Comparison of ENCODE assay signal across 21 cellular contexts in the genomic region with DNA sequence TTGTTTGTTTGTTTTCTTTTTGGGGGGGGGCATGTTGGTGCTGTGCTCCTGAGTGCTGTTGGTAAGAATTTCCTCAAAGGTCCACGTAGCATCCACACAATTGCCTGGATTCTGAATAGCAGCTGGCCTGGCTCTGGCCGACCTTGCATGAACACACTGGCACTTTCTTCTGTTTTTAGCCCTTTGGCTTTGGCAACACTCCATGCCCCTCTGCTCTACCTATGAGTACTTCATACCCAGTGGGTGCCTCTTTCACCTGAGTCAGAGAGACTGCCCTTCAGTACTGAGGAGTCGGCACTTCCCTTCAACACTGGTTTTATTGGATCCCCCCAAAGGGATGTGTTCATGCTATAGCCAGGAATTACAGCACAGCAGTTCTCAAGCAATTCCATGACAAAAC. TPM values are rescaled to one million over a fixed set of nuclear protein-coding genes. Genes with fewer than 3 reads are reported as not detected.
DNase-seq lines count a peak whose midpoint lies in the region; ATAC-seq and TF ChIP-seq lines count a peak whose summit lies in the region.
"Had no signal": no experiment of that assay in that cellular context is flagged by ENCODE, and none has a peak within 500 bp of the region (broad histone marks: within the 10 kb centered on the region; RNA-seq: fewer than 3 reads in every experiment).

No MANE protein-coding gene starts in this region.

- peaks cover 3% of the 10 kb centered on the region for H3K27me3 Mint-ChIP-seq in GM23338 (ENCODE audit: insufficient read depth, low read depth, poor library complexity)

- H3K79me2 ChIP-seq in GM23338 (replicated peaks; ENCODE audit: insufficient read depth) (no peaks in the 10 kb centered on the region), trophoblast cell (ENCODE audit: control insufficient read depth, insufficient read depth, low read length, poor library complexity) (no peaks in the 10 kb centered on the region), PC-9 (ENCODE audit: low read depth) (no peaks in the 10 kb centered on the region)

- H3K36me3 Mint-ChIP-seq in GM23338 (ENCODE audit: low read depth): no peaks in the 10 kb centered on the region
- H3K36me3 Mint-ChIP-seq: CD14-positive monocyte; CD4-positive, alpha-beta memory T cell; CD4-positive, CD25-positive, alpha-beta regulatory T cell had no signal

- no peak overlapping the region for H4K12ac ChIP-seq in trophoblast cell (ENCODE audit: low read depth, low read length)

- H2AK9ac ChIP-seq in IMR-90 (replicated peaks; ENCODE audit: low read depth, low read length, poor library complexity): no peak overlapping the region

- TF ChIP-seq CTCF in GM23338 (conservative IDR thresholded peaks at IDR 0.05; ENCODE audit: low read depth in 2 of 2) (no peak), IMR-90 (conservative IDR thresholded peaks at IDR 0.05; ENCODE audit: low read depth, low read length) (no peak), PC-9 (conservative IDR thresholded peaks at IDR 0.05) (no peak)

- no peak overlapping the region for H4K91ac ChIP-seq in IMR-90 (ENCODE audit: insufficient read depth, low read depth, low read length)
- no peak overlapping the region for H4K91ac ChIP-seq in trophoblast cell (ENCODE audit: low read depth, low read length)

- POLR2A ChIA-PET in IMR-90 (lab: Charles Lee; ENCODE audit: unreplicated experiment): no interaction called here
- POLR2A ChIA-PET in PC-9 (lab: Charles Lee; ENCODE audit: unreplicated experiment): no interaction called here

- no peaks in the 10 kb centered on the region for H3K79me1 ChIP-seq in IMR-90 (ENCODE audit: low read depth in 1 of 2, low read length in 2 of 2)
- no peaks in the 10 kb centered on the region for H3K79me1 ChIP-seq in trophoblast cell (ENCODE audit: low read length)

- no peak overlapping the region for H3K4me2 ChIP-seq in GM23338
- H3K4me2 ChIP-seq in IMR-90 (ENCODE audit: low read depth, low read length): no peak overlapping the region
- no peak overlapping the region for H3K4me2 ChIP-seq in trophoblast cell (ENCODE audit: low read length)
- no peak overlapping the region for H3K4me2 ChIP-seq in PC-9
- H3K4me2 ChIP-seq: BLaER1 had no signal

- intact Hi-C loops in IMR-90 (cut with micrococcal nuclease): no loop called here
- intact Hi-C loops in PC-9 (cut with micrococcal nuclease; ENCODE audit: unreplicated experiment): no loop called here

- H3K18ac ChIP-seq in IMR-90 (ENCODE audit: low read depth, low read length) (no peak overlapping the region), trophoblast cell (ENCODE audit: low read length) (no peak overlapping the region)

- no peaks in the 10 kb centered on the region for H3K36me3 ChIP-seq in GM23338 (ENCODE audit: insufficient read depth)
- no peaks in the 10 kb centered on the region for H3K36me3 ChIP-seq in IMR-90 (ENCODE audit: control insufficient read depth, insufficient read depth, low read length)
- no peaks in the 10 kb centered on the region for H3K36me3 ChIP-seq in trophoblast cell (ENCODE audit: control insufficient read depth in 1 of 2, insufficient read depth in 2 of 2, low read length in 2 of 2)
- no peaks in the 10 kb centered on the region for H3K36me3 ChIP-seq in PC-9 (ENCODE audit: low read depth)
- H3K36me3 ChIP-seq: BE2C, BLaER1 had no signal

- H3K27me3 ChIP-seq in GM23338 (ENCODE audit: insufficient read depth) (no peaks in the 10 kb centered on the region), IMR-90 (ENCODE audit: control insufficient read depth, insufficient read depth, low read length) (no peaks in the 10 kb centered on the region; the same call in 1 of the 2 replicates), trophoblast cell (ENCODE audit: insufficient read depth, low read length) (no peaks in the 10 kb centered on the region), PC-9 (ENCODE audit: insufficient read depth, low read depth) (peaks cover 76% of the 10 kb centered on the region)
- H3K27me3 ChIP-seq: BLaER1 had no signal

- H3F3A ChIP-seq in GM23338 (replicated peaks; ENCODE audit: low read depth) (no peaks in the 10 kb centered on the region), PC-9 (ENCODE audit: insufficient read depth, low read depth) (no peaks in the 10 kb centered on the region)

- no peak overlapping the region for H3K14ac ChIP-seq in IMR-90 (replicated peaks; ENCODE audit: low read depth, low read length)
- H3K14ac ChIP-seq in trophoblast cell (ENCODE audit: low read length): no peak overlapping the region

- H2AK5ac ChIP-seq in IMR-90 (ENCODE audit: low read depth, low read length) (no peak overlapping the region), trophoblast cell (ENCODE audit: low read length) (no peak overlapping the region)

- CTCF ChIA-PET in IMR-90 (lab: Yijun Ruan, JAX): no interaction called here
- CTCF ChIA-PET in PC-9 (lab: Charles Lee): no interaction called here

- H4K8ac ChIP-seq in IMR-90 (ENCODE audit: low read depth in 2 of 2, low read length in 2 of 2) (no peak overlapping the region), trophoblast cell (ENCODE audit: low read depth, low read length) (no peak overlapping the region)

- TF ChIP-seq POLR2A in IMR-90 (IDR thresholded peaks at IDR 0.05; ENCODE audit: low read depth, low read length): no peak

- H2BK20ac ChIP-seq in IMR-90 (ENCODE audit: low read depth, low read length): no peak overlapping the region

- H3K4me3 Mint-ChIP-seq in GM23338: no peak overlapping the region
- H3K4me3 Mint-ChIP-seq: CD14-positive monocyte; CD4-positive, alpha-beta memory T cell; CD4-positive, CD25-positive, alpha-beta regulatory T cell had no signal

- no peaks in the 10 kb centered on the region for H3K9me3 ChIP-seq in IMR-90 (ENCODE audit: control insufficient read depth, insufficient read depth, low read length)
- H3K9me3 ChIP-seq in trophoblast cell (ENCODE audit: insufficient read depth, low read depth, low read length): no peaks in the 10 kb centered on the region
- no peaks in the 10 kb centered on the region for H3K9me3 ChIP-seq in PC-9 (ENCODE audit: insufficient read depth, low read depth)
- H3K9me3 ChIP-seq: BE2C had no signal

- no peak overlapping the region for H2BK12ac ChIP-seq in trophoblast cell (ENCODE audit: low read length)

- no peaks in the 10 kb centered on the region for H3K4me1 ChIP-seq in GM23338 (ENCODE audit: insufficient read depth)
- no peaks in the 10 kb centered on the region for H3K4me1 ChIP-seq in IMR-90 (ENCODE audit: control insufficient read depth, insufficient read depth, low read length)
- H3K4me1 ChIP-seq in trophoblast cell (ENCODE audit: control insufficient read depth in 1 of 2, insufficient read depth in 2 of 2, low read length in 2 of 2): no peaks in the 10 kb centered on the region
- no peaks in the 10 kb centered on the region for H3K4me1 ChIP-seq in PC-9 (replicated peaks; ENCODE audit: insufficient read depth)
- H3K4me1 ChIP-seq: BE2C, BLaER1, Caco-2 had no signal

- no peak overlapping the region for H3K23ac ChIP-seq in IMR-90 (ENCODE audit: low read depth, low read length)
- H3K23ac ChIP-seq in trophoblast cell (ENCODE audit: low read length): no peak overlapping the region

- H3K9me1 ChIP-seq in IMR-90 (ENCODE audit: insufficient read depth, low read length): no peaks in the 10 kb centered on the region

- WGBS in IMR-90 (ENCODE audit: extremely low coverage in 2 of 2, insufficient read length in 1 of 2), 2 experiments: 46% methylated on average over 2 of the region's 3 CpGs; no CpG with 5 or more reads in 1 of the 2 experiments
- no CpG with 5 or more reads among the region's 3 CpGs for WGBS in trophoblast cell (ENCODE audit: extremely low coverage, insufficient coverage, insufficient read length)

- dilution Hi-C loops in IMR-90 (cut with HindIII; ENCODE audit: low sequenced_read_pairs, unreplicated experiment): no loop called here

- BruUV-seq in IMR-90 (replicated peaks; lab: Mats Ljungman, UMichigan) (no TSS peak), PC-9 (replicated peaks; lab: Mats Ljungman, UMichigan) (no TSS peak)

- H3K9me2 ChIP-seq in GM23338 (ENCODE audit: insufficient read depth): no peaks in the 10 kb centered on the region; the same call in 1 of the 2 replicates
- no peaks in the 10 kb centered on the region for H3K9me2 ChIP-seq in PC-9 (ENCODE audit: insufficient read depth)

- no peak overlapping the region for H3K4me3 ChIP-seq in GM23338
- no peak overlapping the region for H3K4me3 ChIP-seq in IMR-90 (ENCODE audit: insufficient read depth, low read depth, low read length)
- no peak overlapping the region for H3K4me3 ChIP-seq in trophoblast cell (ENCODE audit: low read depth, low read length)
- H3K4me3 ChIP-seq in PC-9: no peak overlapping the region
- H3K4me3 ChIP-seq: BLaER1 had no signal

- in situ Hi-C loops in IMR-90 (cut with MboI; ENCODE audit: low sequenced_read_pairs) (no loop called here), KBM-7 (cut with MboI; ENCODE audit: low pct_unique_long_range_greater_than_20kb, low sequenced_read_pairs) (no loop called here)

- H3K56ac ChIP-seq in IMR-90 (ENCODE audit: extremely low read depth, insufficient read depth, low read length): no peak overlapping the region

- no peak overlapping the region for H2BK15ac ChIP-seq in IMR-90 (ENCODE audit: low read depth, low read length)

- no peak overlapping the region for H3K27ac Mint-ChIP-seq in GM23338
- H3K27ac Mint-ChIP-seq: CD14-positive monocyte; CD4-positive, alpha-beta memory T cell; CD4-positive, CD25-positive, alpha-beta regulatory T cell had no signal

- no peak overlapping the region for H2BK120ac ChIP-seq in IMR-90 (ENCODE audit: low read depth, low read length)
- no peak overlapping the region for H2BK120ac ChIP-seq in trophoblast cell (ENCODE audit: insufficient read depth, low read length, poor library complexity)

- no peak for ATAC-seq in GM23338
- ATAC-seq in IMR-90 (ENCODE audit: low read depth): no peak
- no peak for ATAC-seq in GM21825 (IDR thresholded peaks at IDR 0.05; ENCODE audit: unreplicated experiment)

- H3K4ac ChIP-seq in IMR-90 (ENCODE audit: low read depth, low read length) (no peak overlapping the region), trophoblast cell (ENCODE audit: low read depth, low read length) (no peak overlapping the region)

- H4K5ac ChIP-seq in IMR-90 (ENCODE audit: low read depth, low read length): no peak overlapping the region

- no peak for TF ChIP-seq RAD21 in IMR-90 (IDR thresholded peaks at IDR 0.05; ENCODE audit: low read length)

- no peak overlapping the region for H3K9ac ChIP-seq in IMR-90 (ENCODE audit: low read depth, low read length)
- H3K9ac ChIP-seq in trophoblast cell (ENCODE audit: low read length): no peak overlapping the region
- H3K9ac ChIP-seq: BLaER1 had no signal

- H4K20me1 ChIP-seq in GM23338 (replicated peaks; ENCODE audit: insufficient read depth) (no peaks in the 10 kb centered on the region), IMR-90 (ENCODE audit: insufficient read depth, low read length) (no peaks in the 10 kb centered on the region), PC-9 (ENCODE audit: insufficient read depth) (no peaks in the 10 kb centered on the region)
- H4K20me1 ChIP-seq: BLaER1 had no signal

- H3K9me3 Mint-ChIP-seq in GM23338: no peaks in the 10 kb centered on the region
- H3K9me3 Mint-ChIP-seq: CD14-positive monocyte had no signal

- H2BK5ac ChIP-seq in IMR-90 (ENCODE audit: low read depth, low read length, poor library complexity, severe bottlenecking) (no peak overlapping the region), trophoblast cell (ENCODE audit: low read depth, low read length, poor library complexity) (peak overlapping the region; percentile 27)

- no peaks in the 10 kb centered on the region for H3K4me1 Mint-ChIP-seq in GM23338
- H3K4me1 Mint-ChIP-seq: CD14-positive monocyte; CD4-positive, alpha-beta memory T cell; CD4-positive, CD25-positive, alpha-beta regulatory T cell had no signal

- DNase-seq in GM23338 (ENCODE audit: low spot score) (no peak), IMR-90 (no peak), cerebellar cortex (ENCODE audit: low spot score) (peak; percentile 31), trophoblast cell (no peak), KBM-7 (no peak), cerebellar nuclear complex (lab: John Stamatoyannopoulos, UW) (no peak), PC-9 (no peak)
- DNase-seq: 8988T; ACHN; BE2C; Caco-2; Calu3; CD4-positive, alpha-beta memory T cell; CD4-positive, CD25-positive, alpha-beta regulatory T cell; DMS79 treated with DMSO at 0.1 percent for 48 hours; GF-D8 had no signal

- no peak overlapping the region for H3K27ac ChIP-seq in GM23338 (ENCODE audit: low read depth)
- no peak overlapping the region for H3K27ac ChIP-seq in IMR-90 (ENCODE audit: insufficient read depth, low read length)
- no peak overlapping the region for H3K27ac ChIP-seq in trophoblast cell (ENCODE audit: low read depth, low read length)
- H3K27ac ChIP-seq in PC-9: no peak overlapping the region
- H3K27ac ChIP-seq: BLaER1 had no signal

- H2AFZ ChIP-seq in GM23338 (0 out of 2 replicates have a peak overlapping the region, but pooled peaks have one; percentile 59), IMR-90 (replicated peaks; ENCODE audit: low read length, poor library complexity) (peak overlapping the region; percentile 43), trophoblast cell (ENCODE audit: insufficient read depth, low read length, poor library complexity) (no peak overlapping the region), PC-9 (no peak overlapping the region)

RNA-seq across cellular contexts. Expression of a gene that starts 7.2 kb away (rescaled TPM):
- total RNA-seq in GM23338 (2014; rRNA removed; shearing (Covaris generic)): not detected in 2 replicates
- polyA plus RNA-seq in GM23338 (2016; fragmentation: Nextera tagmentation; extraction: Ambion mirVana) (not detected in 2 replicates), IMR-90 (2012; rRNA removed) (not detected in 2 replicates)
- total RNA-seq in IMR-90 (2012; rRNA removed) (not detected in 2 replicates), PC-9 (2021) (not detected in 2 replicates)
- polyA plus RNA-seq in IMR-90 (2012; cell fraction: cytosol; rRNA removed): not detected in 2 replicates
- not detected in 2 replicates for polyA plus RNA-seq in IMR-90 (2012; cell fraction: nucleus; rRNA removed; ENCODE audit: low replicate concordance)
- not detected in 2 replicates for polyA plus RNA-seq in trophoblast cell (2013)
- total RNA-seq: A673; Caco-2; Calu3; CD4-positive, alpha-beta memory T cell; CD4-positive, CD25-positive, alpha-beta regulatory T cell had no signal
- polyA plus RNA-seq: AG04450; CD14-positive monocyte; CD4-positive, alpha-beta memory T cell; CD4-positive, CD25-positive, alpha-beta regulatory T cell had no signal

Comparison
In these comparisons a context has a peak if more than half of its experiments do, and no peak if none do; other contexts are left out.
1. H2AFZ ChIP-seq: peak in GM23338 (single experiment) and IMR-90 (single experiment); none in trophoblast cell (single experiment) and PC-9 (single experiment).